ENCODE assay signal across 13 cellular contexts in genomic region chr2:95274291-95275150, GRCh38. TPM values are rescaled to one million over a fixed set of nuclear protein-coding genes. Genes with fewer than 3 reads are reported as not detected.
DNase-seq lines count a peak whose midpoint lies in the region; ATAC-seq and TF ChIP-seq lines count a peak whose summit lies in the region.
"Had no signal": no experiment of that assay in that cellular context is flagged by ENCODE, and none has a peak within 500 bp of the region (broad histone marks: within the 10 kb centered on the region; RNA-seq: fewer than 3 reads in every experiment).

PROM2 (plus strand) TSS chr2:95274449; CDS start chr2:95274586, 137 bp downstream.

- H3K4me3 Mint-ChIP-seq in activated CD4-positive, alpha-beta T cell treated with anti-CD3 and anti-CD28 coated beads, Interleukin-2, amount 10 ng/mL, durations not matched to agents 7 days and 5 days = no peak within 1 kb of the TSS
- H3K4me3 Mint-ChIP-seq: IgD-negative memory B cell; stimulated activated effector memory CD8-positive, alpha-beta T cell treated with anti-CD3 and anti-CD28 coated beads, Interleukin-12 subunit alpha, Interleukin-12 subunit beta, amount 100 ng/mL, for 72 hours; T-helper 1 cell treated with Interleukin-12 subunit alpha and Interleukin-12 subunit beta and Interleukin-4 antibody, amounts not matched to agents 30 μg/mL and 1 μg/mL, for 36 hours had no signal

- H3K36me3 Mint-ChIP-seq in activated CD4-positive, alpha-beta T cell treated with anti-CD3 and anti-CD28 coated beads, Interleukin-2, amount 10 ng/mL, durations not matched to agents 7 days and 5 days (ENCODE audit: low read depth) = no peaks in the 10 kb centered on the region
- H3K36me3 Mint-ChIP-seq: stimulated activated effector memory CD8-positive, alpha-beta T cell treated with anti-CD3 and anti-CD28 coated beads, Interleukin-12 subunit alpha, Interleukin-12 subunit beta, amount 100 ng/mL, for 72 hours had no signal

- no peak for DNase-seq in activated CD4-positive, alpha-beta T cell treated with anti-CD3 and anti-CD28 coated beads, Interleukin-2, amount 10 ng/mL, durations not matched to agents 7 days and 5 days
- DNase-seq in activated CD4-positive, alpha-beta T cell treated with anti-CD3 and anti-CD28 coated beads, Interleukin-2, amount 50 U/mL, for 1 hour = no peak
- DNase-seq in body of pancreas = peak; percentile 84 to 95 (median 94)
- peak; percentile 65 to 93 for DNase-seq in lower leg skin (ENCODE audit: low spot score in 2 of 2)
- DNase-seq in thyroid gland = peak; percentile 94 to 96
- DNase-seq in NCI-H2171 treated with DMSO at 0.1 percent for 48 hours (lab: John Stamatoyannopoulos, UW) = no peak
- DNase-seq: activated naive CD4-positive, alpha-beta T cell; NCI-H69 had no signal

- no peaks in the 10 kb centered on the region for H3K27me3 Mint-ChIP-seq in activated CD4-positive, alpha-beta T cell treated with anti-CD3 and anti-CD28 coated beads, Interleukin-2, amount 10 ng/mL, durations not matched to agents 7 days and 5 days

- POLR2A ChIA-PET in activated CD4-positive, alpha-beta T cell treated with anti-CD3 and anti-CD28 coated beads, Interleukin-2, amount 10 ng/mL, durations not matched to agents 7 days and 5 days (lab: Charles Lee) = no interaction called here

- H3K27me3 ChIP-seq in body of pancreas = no peaks in the 10 kb centered on the region
- no peaks in the 10 kb centered on the region for H3K27me3 ChIP-seq in thyroid gland

- peak within 1 kb of the TSS; percentile 13 for H3K27ac Mint-ChIP-seq in activated CD4-positive, alpha-beta T cell treated with anti-CD3 and anti-CD28 coated beads, Interleukin-2, amount 10 ng/mL, durations not matched to agents 7 days and 5 days
- H3K27ac Mint-ChIP-seq: IgD-negative memory B cell; stimulated activated effector memory CD8-positive, alpha-beta T cell treated with anti-CD3 and anti-CD28 coated beads, Interleukin-12 subunit alpha, Interleukin-12 subunit beta, amount 100 ng/mL, for 72 hours; T-helper 1 cell treated with Interleukin-12 subunit alpha and Interleukin-12 subunit beta and Interleukin-4 antibody, amounts not matched to agents 30 μg/mL and 1 μg/mL, for 36 hours had no signal

- H3K4me3 ChIP-seq in body of pancreas (no peak within 1 kb of the TSS), lower leg skin (ENCODE audit: low read depth, poor library complexity, severe bottlenecking) (peak within 1 kb of the TSS; percentile 11), thyroid gland (replicated peaks in 1 of 3) (peak within 1 kb of the TSS in 1 of 3 donors; percentile 17)

- WGBS in body of pancreas, 2 donors = 17 to 24% methylated on average over 2 to 17 of the region's 17 CpGs
- 48 to 57% methylated on average over 9 to 12 of the region's 17 CpGs for WGBS in lower leg skin, 2 donors
- 44 to 59% methylated on average over 4 to 15 of the region's 17 CpGs for WGBS in thyroid gland, 2 donors

- CTCF ChIA-PET in activated CD4-positive, alpha-beta T cell treated with anti-CD3 and anti-CD28 coated beads, Interleukin-2, amount 10 ng/mL, durations not matched to agents 7 days and 5 days (lab: Charles Lee) = no interaction called here

- H3K9me3 ChIP-seq in body of pancreas = no peaks in the 10 kb centered on the region
- no peaks in the 10 kb centered on the region for H3K9me3 ChIP-seq in thyroid gland

- H3K4me1 ChIP-seq in body of pancreas = peaks cover 52% of the 10 kb centered on the region
- peaks cover 39 to 44% of the 10 kb centered on the region in 2 donors for H3K4me1 ChIP-seq in thyroid gland

- ATAC-seq in body of pancreas (peak; percentile 93), HG02610 (IDR thresholded peaks at IDR 0.05; ENCODE audit: unreplicated experiment) (no peak), GM21381 (IDR thresholded peaks at IDR 0.05; ENCODE audit: unreplicated experiment) (no peak)
- ATAC-seq: stimulated activated effector memory CD8-positive, alpha-beta T cell treated with anti-CD3 and anti-CD28 coated beads, Interleukin-12 subunit alpha, Interleukin-12 subunit beta, amount 100 ng/mL, for 72 hours had no signal

- no peaks in the 10 kb centered on the region for H3K4me1 Mint-ChIP-seq in activated CD4-positive, alpha-beta T cell treated with anti-CD3 and anti-CD28 coated beads, Interleukin-2, amount 10 ng/mL, durations not matched to agents 7 days and 5 days
- H3K4me1 Mint-ChIP-seq: IgD-negative memory B cell; stimulated activated effector memory CD8-positive, alpha-beta T cell treated with anti-CD3 and anti-CD28 coated beads, Interleukin-12 subunit alpha, Interleukin-12 subunit beta, amount 100 ng/mL, for 72 hours had no signal

- peak in 4 of 7 experiments; percentile 21 to 40 (median 36) for TF ChIP-seq CTCF in body of pancreas (IDR thresholded peaks at IDR 0.05)
- TF ChIP-seq CTCF in lower leg skin (IDR thresholded peaks at IDR 0.05) = no peak
- TF ChIP-seq CTCF in thyroid gland (IDR thresholded peaks at IDR 0.05) = peak in 1 of 6 experiments; percentile 36

- TF ChIP-seq POLR2A in body of pancreas (IDR thresholded peaks at IDR 0.05) (peak; percentile 31 to 73 (median 63)), lower leg skin (IDR thresholded peaks at IDR 0.05) (no peak), thyroid gland (IDR thresholded peaks at IDR 0.05) (peak; percentile 35 to 82)

- no peaks in the 10 kb centered on the region for H3K36me3 ChIP-seq in body of pancreas (replicated peaks in 1 of 2; ENCODE audit: insufficient read depth in 1 of 2, low read depth in 2 of 2)
- H3K36me3 ChIP-seq in thyroid gland = no peaks in the 10 kb centered on the region

- H3K27ac ChIP-seq in body of pancreas (peak within 1 kb of the TSS; percentile 68 to 84 (median 76)), thyroid gland (peak within 1 kb of the TSS; percentile 67 to 83 (median 77))

- H3K9me3 Mint-ChIP-seq in activated CD4-positive, alpha-beta T cell treated with anti-CD3 and anti-CD28 coated beads, Interleukin-2, amount 10 ng/mL, durations not matched to agents 7 days and 5 days = no peaks in the 10 kb centered on the region
- H3K9me3 Mint-ChIP-seq: IgD-negative memory B cell; stimulated activated effector memory CD8-positive, alpha-beta T cell treated with anti-CD3 and anti-CD28 coated beads, Interleukin-12 subunit alpha, Interleukin-12 subunit beta, amount 100 ng/mL, for 72 hours; T-helper 1 cell treated with Interleukin-12 subunit alpha and Interleukin-12 subunit beta and Interleukin-4 antibody, amounts not matched to agents 30 μg/mL and 1 μg/mL, for 36 hours had no signal

- intact Hi-C loops in body of pancreas (cut with DNase I) (no loop called here), lower leg skin (cut with DNase I; ENCODE audit: low total_unique reads) (no loop called here), thyroid gland (cut with DNase I) (no loop called here)

RNA-seq across cellular contexts. Expression of gene PROM2, which starts in this region (rescaled TPM):
- total RNA-seq in activated CD4-positive, alpha-beta T cell treated with anti-CD3 and anti-CD28 coated beads, Interleukin-2, amount 10 ng/mL, durations not matched to agents 7 days and 5 days = under 1 TPM; 0.08 to 0.42 TPM
- total RNA-seq in body of pancreas (10 to 100 TPM; 17.6 to 31.6 TPM), lower leg skin (100 to 1,000 TPM in 2 of 4 donors, 10 to 100 TPM in 2; 87.0 to 272 (median 98.0) TPM), thyroid gland (10 to 100 TPM; 16.7 to 24.3 (median 22.0) TPM)

Comparison
In these comparisons a context has a peak if more than half of its experiments do, and no peak if none do; other contexts are left out.
1. RNA of gene PROM2 (total RNA-seq): 87.0 to 272 TPM in lower leg skin, 17.6 to 31.6 TPM in body of pancreas and 16.7 to 24.3 TPM in thyroid gland; 0.08 to 0.42 TPM in activated CD4-positive, alpha-beta T cell treated with anti-CD3 and anti-CD28 coated beads, Interleukin-2, amount 10 ng/mL, durations not matched to agents 7 days and 5 days; every median in the first group is over 10 times any median in the second.
2. DNase-seq: peak in body of pancreas (4 of 4), lower leg skin (2 of 2) and thyroid gland (2 of 2); none in activated CD4-positive, alpha-beta T cell treated with anti-CD3 and anti-CD28 coated beads, Interleukin-2, amount 10 ng/mL, durations not matched to agents 7 days and 5 days (single experiment), activated CD4-positive, alpha-beta T cell treated with anti-CD3 and anti-CD28 coated beads, Interleukin-2, amount 50 U/mL, for 1 hour (single experiment) and NCI-H2171 treated with DMSO at 0.1 percent for 48 hours (single experiment).
3. CTCF ChIP-seq: peak in body of pancreas (4 of 7); none in lower leg skin (0 of 3).
4. POLR2A ChIP-seq: peak in body of pancreas (3 of 3) and thyroid gland (2 of 2); none in lower leg skin (0 of 2).